In the genomic region with DNA sequence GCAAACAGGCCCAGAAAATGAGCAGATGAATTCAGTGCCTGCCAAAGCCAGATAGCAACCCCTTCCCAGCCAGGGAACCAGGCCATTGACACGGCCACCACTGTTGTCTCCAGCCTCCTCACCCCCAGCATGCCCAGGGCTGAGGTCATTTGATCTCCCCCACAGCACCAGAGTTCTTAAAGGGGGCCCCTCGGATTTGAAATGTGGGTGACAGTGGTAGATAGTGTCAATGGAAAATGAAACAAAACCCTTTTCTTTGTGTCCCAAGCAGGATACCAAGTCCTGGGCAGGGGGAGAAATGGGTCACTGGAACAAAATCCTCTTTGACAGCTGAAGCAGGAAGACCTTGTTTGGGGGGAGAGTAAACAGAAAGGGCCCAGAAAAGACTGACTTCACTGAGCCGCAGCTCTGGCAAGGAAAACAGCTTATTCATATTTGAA, we compare ENCODE assay signal across 18 cellular contexts. TPM values are rescaled to one million over a fixed set of nuclear protein-coding genes. Genes with fewer than 3 reads are reported as not detected.
DNase-seq lines count a peak whose midpoint lies in the region; ATAC-seq and TF ChIP-seq lines count a peak whose summit lies in the region.
"Had no signal": no experiment of that assay in that cellular context is flagged by ENCODE, and none has a peak within 500 bp of the region (broad histone marks: within the 10 kb centered on the region; RNA-seq: fewer than 3 reads in every experiment).

No MANE protein-coding gene starts in this region.

- peak overlapping the region; percentile 61 for H3K9ac ChIP-seq in mesenchymal stem cell (ENCODE audit: low read length)
- H3K9ac ChIP-seq in skeletal muscle tissue (ENCODE audit: low read depth in 1 of 3, low read length in 3 of 3), result no peak overlapping the region

- H3K27ac ChIP-seq in right atrium auricular region, result peak overlapping the region; percentile 79 to 81
- H3K27ac ChIP-seq in mesenchymal stem cell (ENCODE audit: low read length, poor library complexity, severe bottlenecking), result no peak overlapping the region
- peak overlapping the region; percentile 66 for H3K27ac ChIP-seq in skeletal muscle tissue (ENCODE audit: low read depth, low read length)
- peak overlapping the region; percentile 73 to 100 for H3K27ac ChIP-seq in aorta (ENCODE audit: low read depth in 1 of 2, low read length in 2 of 2)
- H3K27ac ChIP-seq: A549, SJCRH30, suprapubic skin had no signal

- 66% methylated on average over 2 of the region's 3 CpGs for WGBS in mesenchymal stem cell
- 28 to 31% methylated on average over 3 of the region's 3 CpGs for WGBS in aorta, 2 donors

- no peak overlapping the region for H4K91ac ChIP-seq in mesenchymal stem cell (ENCODE audit: low read length)

- H3K4me1 ChIP-seq in right atrium auricular region (peaks cover 0 to 43% of the 10 kb centered on the region in 2 donors), mesenchymal stem cell (ENCODE audit: control insufficient read depth, insufficient read depth, low read depth, low read length) (peaks cover 6% of the 10 kb centered on the region), skeletal muscle tissue (ENCODE audit: control insufficient read depth in 3 of 3, insufficient read depth in 3 of 3, low read length in 3 of 3) (peaks cover 28 to 31% (median 28%) of the 10 kb centered on the region in 3 donors), aorta (ENCODE audit: control insufficient read depth in 1 of 2, insufficient read depth in 2 of 2, low read length in 2 of 2) (peaks cover 5 to 11% of the 10 kb centered on the region in 2 donors)
- H3K4me1 ChIP-seq: A549 had no signal

- peak overlapping the region in 1 of 2 experiments; percentile 76 for H3K18ac ChIP-seq in mesenchymal stem cell (ENCODE audit: low read depth in 1 of 2, low read length in 2 of 2)

- no peak overlapping the region for H2BK5ac ChIP-seq in mesenchymal stem cell (ENCODE audit: low read depth, low read length, poor library complexity, severe bottlenecking)

- no peak overlapping the region for H3K23ac ChIP-seq in mesenchymal stem cell (ENCODE audit: low read length in 2 of 2)

- H3K9me3 ChIP-seq in right atrium auricular region (no peaks in the 10 kb centered on the region), mesenchymal stem cell (ENCODE audit: control insufficient read depth, low read length) (no peaks in the 10 kb centered on the region), skeletal muscle tissue (ENCODE audit: control insufficient read depth in 3 of 3, low read length in 3 of 3) (no peaks in the 10 kb centered on the region), aorta (ENCODE audit: control insufficient read depth, low read length) (no peaks in the 10 kb centered on the region)
- H3K9me3 ChIP-seq: A549, SJCRH30, suprapubic skin had no signal

- H3K36me3 ChIP-seq in right atrium auricular region (no peaks in the 10 kb centered on the region), mesenchymal stem cell (ENCODE audit: control insufficient read depth in 1 of 2, insufficient read depth in 2 of 2, low read depth in 1 of 2, low read length in 2 of 2) (no peaks in the 10 kb centered on the region), skeletal muscle tissue (ENCODE audit: control insufficient read depth in 3 of 3, insufficient read depth in 3 of 3, low read length in 3 of 3) (no peaks in the 10 kb centered on the region), aorta (ENCODE audit: control insufficient read depth in 1 of 2, insufficient read depth in 2 of 2, low read length in 1 of 2) (no peaks in the 10 kb centered on the region)
- H3K36me3 ChIP-seq: SJCRH30, suprapubic skin had no signal

- H3K14ac ChIP-seq in mesenchymal stem cell (ENCODE audit: low read length in 2 of 2), result no peak overlapping the region

- TF ChIP-seq CTCF in right atrium auricular region (IDR thresholded peaks at IDR 0.05), result no peak

- H2AFZ ChIP-seq in mesenchymal stem cell (ENCODE audit: low read depth, low read length), result no peak overlapping the region

- no peaks in the 10 kb centered on the region for H3K79me1 ChIP-seq in mesenchymal stem cell (replicated peaks; ENCODE audit: low read length, poor library complexity, severe bottlenecking)

- H3K4me3 ChIP-seq in right atrium auricular region (no peak overlapping the region), mesenchymal stem cell (ENCODE audit: insufficient read depth in 1 of 2, low read depth in 1 of 2, low read length in 2 of 2) (no peak overlapping the region), skeletal muscle tissue (ENCODE audit: low read length in 3 of 3) (no peak overlapping the region), aorta (ENCODE audit: low read length in 2 of 2) (no peak overlapping the region)
- H3K4me3 ChIP-seq: A549, SJCRH30, suprapubic skin had no signal

- H3K27me3 ChIP-seq in right atrium auricular region (no peaks in the 10 kb centered on the region), mesenchymal stem cell (ENCODE audit: control insufficient read depth in 1 of 2, insufficient read depth in 1 of 2, low read length in 2 of 2) (peaks cover 3 to 58% of the 10 kb centered on the region in 2 experiments), skeletal muscle tissue (ENCODE audit: control insufficient read depth in 3 of 3, insufficient read depth in 3 of 3, low read length in 3 of 3) (peaks cover 0 to 11% (median 0%) of the 10 kb centered on the region in 3 donors), aorta (ENCODE audit: control insufficient read depth in 1 of 2, insufficient read depth in 2 of 2, low read length in 1 of 2) (no peaks in the 10 kb centered on the region)

- no peak overlapping the region for H3K4me2 ChIP-seq in mesenchymal stem cell (ENCODE audit: low read length, poor library complexity, severe bottlenecking)
- H3K4me2 ChIP-seq: A549 had no signal

- H2BK12ac ChIP-seq in mesenchymal stem cell (ENCODE audit: low read length in 2 of 2), result peak overlapping the region in 1 of 2 experiments; percentile 83

- no peak overlapping the region for H2BK15ac ChIP-seq in mesenchymal stem cell (ENCODE audit: low read depth, poor library complexity, severe bottlenecking)

- no peak overlapping the region for H2AK5ac ChIP-seq in mesenchymal stem cell (ENCODE audit: low read length, severe bottlenecking)

- no peak overlapping the region for H2BK120ac ChIP-seq in mesenchymal stem cell (ENCODE audit: low read depth, low read length)

- ATAC-seq in left ventricle myocardium superior (no peak), aorta (ENCODE audit: low FRiP score) (no peak), GM18873 (IDR thresholded peaks at IDR 0.05; ENCODE audit: low FRiP score, unreplicated experiment) (no peak)
- ATAC-seq: A549, left lobe of liver had no signal

- intact Hi-C loops in left ventricle myocardium superior (cut with micrococcal nuclease) (loop anchor here (10.0 kb wide), 1 partner anchor 89 kb away; the partner anchor contains the start of gene C11orf96), aorta (cut with DNase I) (loop anchor here (2.0 to 10.0 kb wide), 2 partner anchors 49 to 89 kb away; no protein-coding TSS in a partner anchor)

- H4K8ac ChIP-seq in mesenchymal stem cell (ENCODE audit: low read length), result no peak overlapping the region

- DNase-seq in right atrium auricular region (ENCODE audit: low spot score), result no peak
- no peak for DNase-seq in left ventricle myocardium superior
- no peak for DNase-seq in mesenchymal stem cell
- DNase-seq in aorta, result no peak
- no peak for DNase-seq in epidermal melanocyte (ENCODE audit: insufficient read length, low spot score)
- DNase-seq in activated CD4-positive, alpha-beta T cell treated with anti-CD3 and anti-CD28 coated beads for 48 hours, result no peak
- DNase-seq: activated CD4-positive, CD25-positive, alpha-beta regulatory T cell treated with anti-CD3 and anti-CD28 coated beads, Interleukin-2, amount 50 U/mL, for 72 hours; DMS53; NCI-H187 treated with DMSO at 0.1 percent for 48 hours; SJCRH30 had no signal

- no peak overlapping the region for H3K4ac ChIP-seq in mesenchymal stem cell (ENCODE audit: low read depth in 1 of 2, low read length in 2 of 2)

RNA-seq across cellular contexts. Expression of gene ACCSL, which starts 14.3 kb away (rescaled TPM):
- total RNA-seq in right atrium auricular region (not detected), left ventricle myocardium superior (not detected), skeletal muscle tissue (not detected), aorta (not detected)
- polyA plus RNA-seq in mesenchymal stem cell (2013, experiment 1 of 2), result not detected
- not detected for polyA plus RNA-seq in mesenchymal stem cell (2013, experiment 2 of 2)
- not detected for polyA plus RNA-seq in aorta
- total RNA-seq: fibroblast of lung, HT1080, left lobe of liver, NCI-H460, SJCRH30 had no signal
- polyA plus RNA-seq: A549, fibroblast of lung had no signal

RNA-seq across cellular contexts. Expression of gene ACCS, which starts 32.6 kb away (rescaled TPM):
- total RNA-seq in right atrium auricular region, result 1 to 10 TPM; 2.3 to 6.1 TPM
- total RNA-seq in left ventricle myocardium superior, result 8.2 TPM
- 7.4 TPM for polyA plus RNA-seq in mesenchymal stem cell (2013, experiment 1 of 2)
- polyA plus RNA-seq in mesenchymal stem cell (2013, experiment 2 of 2), result 7.0 TPM
- total RNA-seq in skeletal muscle tissue, result 20.9 TPM
- total RNA-seq in aorta, result 10 to 100 TPM; 31.7 to 88.9 TPM
- polyA plus RNA-seq in aorta, result 10 to 100 TPM in 1 of 2 donors, 1 to 10 TPM in 1; 8.8 to 92.5 TPM
